Comparison of ENCODE assay signal across 8 cellular contexts in the genomic region with DNA sequence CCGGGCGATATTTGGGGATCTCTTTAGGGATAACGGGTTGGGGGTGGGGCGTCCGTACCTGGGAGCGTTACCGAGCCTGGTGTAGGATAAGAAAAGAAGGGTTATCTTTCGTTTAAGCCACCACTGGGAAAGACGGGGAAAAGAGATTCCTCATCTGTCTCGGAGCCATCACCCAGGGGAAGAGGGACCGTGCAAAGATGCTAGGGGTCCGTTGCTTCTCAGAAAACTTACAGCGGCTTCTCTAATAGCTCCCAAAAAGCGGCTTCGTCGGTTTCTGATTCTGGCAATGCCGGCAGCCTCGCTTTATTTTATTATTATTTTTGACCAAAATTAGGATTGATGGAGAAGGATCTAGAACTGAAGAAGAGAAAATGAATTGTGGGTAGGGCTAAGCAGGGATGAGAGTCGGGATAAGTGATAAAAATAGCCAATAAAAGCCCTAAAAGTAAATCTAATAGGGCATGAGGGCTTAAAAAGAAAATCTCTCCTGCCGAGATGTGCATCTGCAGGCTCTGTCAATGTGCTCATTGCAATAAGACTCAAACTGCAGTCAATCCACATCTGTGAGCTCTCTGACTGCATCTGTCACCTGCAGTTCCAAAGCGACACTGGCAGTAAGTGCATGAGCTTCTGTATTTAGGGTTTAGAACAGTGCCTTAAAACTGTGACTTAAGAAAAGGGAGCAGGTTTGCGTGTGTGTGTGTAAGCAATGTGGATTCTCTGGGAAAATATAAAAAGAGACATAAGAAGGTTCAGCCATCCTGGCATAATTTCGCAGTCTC. TPM values are rescaled to one million over a fixed set of nuclear protein-coding genes. Genes with fewer than 3 reads are reported as not detected.
DNase-seq lines count a peak whose midpoint lies in the region; ATAC-seq and TF ChIP-seq lines count a peak whose summit lies in the region.

No MANE protein-coding gene starts in this region.

- no peaks in the 10 kb centered on the region for H3K79me1 ChIP-seq in H9 (ENCODE audit: insufficient read depth, low read depth, low read length, poor library complexity, severe bottlenecking)

- no CpG with 5 or more reads among the region's 23 CpGs for WGBS in H9 (ENCODE audit: extremely low coverage, insufficient read length, low lambda C conversion rate)

- H3K4me3 ChIP-seq in Peyer's patch: peak overlapping the region; percentile 65 to 99 (median 90)

- H3K23ac ChIP-seq in H9 (ENCODE audit: insufficient read length, low read depth, low read length): no peak overlapping the region

- peaks cover 3% of the 10 kb centered on the region; the same call in 1 of the 2 replicates for H3K4me1 ChIP-seq in H9 (ENCODE audit: insufficient read depth, low read length)
- H3K4me1 ChIP-seq in Peyer's patch: peaks cover 0 to 26% (median 0%) of the 10 kb centered on the region in 4 donors

- H3K36me3 Mint-ChIP-seq in H9 (ENCODE audit: insufficient read depth in 1 of 3, low read depth in 3 of 3) (no peaks in the 10 kb centered on the region), progenitor cell of endocrine pancreas (ENCODE audit: insufficient read depth) (no peaks in the 10 kb centered on the region)

- H3K4me1 Mint-ChIP-seq in H9 (peaks cover 23 to 33% of the 10 kb centered on the region in 2 experiments), progenitor cell of endocrine pancreas (ENCODE audit: low read depth) (peaks cover 32% of the 10 kb centered on the region)

- H4K8ac ChIP-seq in H9 (replicated peaks; ENCODE audit: insufficient read length, low read depth, low read length): no peak overlapping the region

- no peak overlapping the region for H2BK15ac ChIP-seq in H9 (ENCODE audit: low read depth, low read length)

- no peak overlapping the region for H4K5ac ChIP-seq in H9 (ENCODE audit: insufficient read length, low read depth, low read length)

- H2BK20ac ChIP-seq in H9 (ENCODE audit: low read depth, low read length, poor library complexity, severe bottlenecking): no peak overlapping the region

- no peak overlapping the region for H3K56ac ChIP-seq in H9 (ENCODE audit: insufficient read length, low read depth, low read length)

- H3K27ac ChIP-seq in H9 (ENCODE audit: insufficient read length, low read depth, low read length) (no peak overlapping the region), Peyer's patch (peak overlapping the region; percentile 88 to 97 (median 92))

- peak overlapping the region in 2 of 3 experiments; percentile 92 to 96; a peak in 4 of 7 replicates for H3K27ac Mint-ChIP-seq in H9
- H3K27ac Mint-ChIP-seq in progenitor cell of endocrine pancreas: peak overlapping the region; percentile 92

- H3K9me3 Mint-ChIP-seq in H9 (no peaks in the 10 kb centered on the region), progenitor cell of endocrine pancreas (ENCODE audit: low read depth) (no peaks in the 10 kb centered on the region)

- H3K4me3 Mint-ChIP-seq in H9 (peak overlapping the region; percentile 90 to 91), progenitor cell of endocrine pancreas (ENCODE audit: low read depth) (peak overlapping the region; percentile 96)

- H3K23me2 ChIP-seq in H9 (ENCODE audit: insufficient read length, low read depth, low read length, poor library complexity, severe bottlenecking): peaks cover 12% of the 10 kb centered on the region

- H2AK5ac ChIP-seq in H9 (ENCODE audit: insufficient read length, low read length): no peak overlapping the region

- no peak overlapping the region for H2BK12ac ChIP-seq in H9 (ENCODE audit: insufficient read length, low read depth, low read length)

- peak overlapping the region; percentile 73 for H3K9ac ChIP-seq in H9 (ENCODE audit: extremely low read depth, insufficient read length, low read length)

- TF ChIP-seq POLR2A in Peyer's patch (IDR thresholded peaks at IDR 0.05): no peak
- no peak for TF ChIP-seq POLR2A in erythroblast (IDR thresholded peaks at IDR 0.05; ENCODE audit: low read length)

- peaks cover 18% of the 10 kb centered on the region; the same call in 1 of the 2 replicates for H3K79me2 ChIP-seq in H9 (ENCODE audit: insufficient read depth, low read length)

- no peak overlapping the region for H3K14ac ChIP-seq in H9 (ENCODE audit: insufficient read depth, low read length)

- no peak overlapping the region for H2BK120ac ChIP-seq in H9 (ENCODE audit: low read depth, low read length, poor library complexity, severe bottlenecking)

- TF ChIP-seq CTCF in H9 (conservative IDR thresholded peaks at IDR 0.05) (no peak), Peyer's patch (IDR thresholded peaks at IDR 0.05) (no peak), progenitor cell of endocrine pancreas (IDR thresholded peaks at IDR 0.05; ENCODE audit: unreplicated experiment) (no peak)

- no peak overlapping the region for H2AFZ ChIP-seq in H9 (ENCODE audit: low read length)

- H3K4ac ChIP-seq in H9 (ENCODE audit: low read depth, low read length): no peak overlapping the region

- H4K91ac ChIP-seq in H9 (ENCODE audit: insufficient read length, low read depth, low read length): no peak overlapping the region

- no peak for DNase-seq in H9
- DNase-seq in Peyer's patch: no peak
- peak; percentile 76 to 78 for DNase-seq in erythroblast (lab: John Stamatoyannopoulos, UW)
- DNase-seq in progenitor cell of endocrine pancreas (ENCODE audit: low spot score, unreplicated experiment): no peak
- DNase-seq in putamen (ENCODE audit: low spot score): no peak
- DNase-seq in HuH-7.5 (ENCODE audit: low spot score): no peak
- no peak for DNase-seq in glomerular visceral epithelial cell (ENCODE audit: extremely low spot score)

- peak overlapping the region; percentile 69 for H3K4me2 ChIP-seq in H9 (ENCODE audit: insufficient read depth, insufficient read length, low read length)

- H3K27me3 ChIP-seq in H9 (ENCODE audit: insufficient read depth, low read length) (no peaks in the 10 kb centered on the region), Peyer's patch (no peaks in the 10 kb centered on the region)

- H3K9me3 ChIP-seq in H9 (ENCODE audit: control insufficient read depth, low read depth, low read length): no peaks in the 10 kb centered on the region
- no peaks in the 10 kb centered on the region for H3K9me3 ChIP-seq in Peyer's patch

- H4K20me1 ChIP-seq in H9 (ENCODE audit: control insufficient read depth, insufficient read depth, insufficient read length): no peaks in the 10 kb centered on the region

- peaks cover 18% of the 10 kb centered on the region for H3K27me3 Mint-ChIP-seq in H9 (ENCODE audit: low read depth)
- H3K27me3 Mint-ChIP-seq in progenitor cell of endocrine pancreas: peaks cover 7% of the 10 kb centered on the region

- H3K36me3 ChIP-seq in Peyer's patch: no peaks in the 10 kb centered on the region

- no peak overlapping the region for H3K18ac ChIP-seq in H9 (ENCODE audit: insufficient read length, low read depth, low read length)

- ATAC-seq in HG02885 (IDR thresholded peaks at IDR 0.05; ENCODE audit: poor library complexity, unreplicated experiment): no peak

- H3T11ph ChIP-seq in H9 (ENCODE audit: low read length): no peak overlapping the region

- no peak overlapping the region for H2BK5ac ChIP-seq in H9 (ENCODE audit: insufficient read length, low read length)

RNA-seq across cellular contexts. Expression of gene TBPL1, which starts 0.8 kb away (rescaled TPM):
- 49.7 and 50.0 TPM in 2 replicates for total RNA-seq in H9 (2021)
- 10 to 100 TPM in 1 of 4 donors, 1 to 10 TPM in 3; 4.0 to 35.5 (median 6.6) TPM for total RNA-seq in Peyer's patch
- 45.2 and 48.4 TPM in 2 replicates for total RNA-seq in progenitor cell of endocrine pancreas

Comparison
In these comparisons a context has a peak if more than half of its experiments do, and no peak if none do; other contexts are left out.
1. DNase-seq: peak in erythroblast (2 of 2); none in H9 (single experiment), Peyer's patch (0 of 3), progenitor cell of endocrine pancreas (single experiment), putamen (single experiment), HuH-7.5 (single experiment) and glomerular visceral epithelial cell (single experiment).